Comparison of ENCODE assay signal across 27 cellular contexts in genomic region chr4:82998898-82999297, GRCh38. TPM values are rescaled to one million over a fixed set of nuclear protein-coding genes. Genes with fewer than 3 reads are reported as not detected.
DNase-seq lines count a peak whose midpoint lies in the region; ATAC-seq and TF ChIP-seq lines count a peak whose summit lies in the region.
"Had no signal": no experiment of that assay in that cellular context is flagged by ENCODE, and none has a peak within 500 bp of the region (broad histone marks: within the 10 kb centered on the region; RNA-seq: fewer than 3 reads in every experiment).

No MANE protein-coding gene starts in this region.

- peaks cover 10% of the 10 kb centered on the region for H3K4me1 Mint-ChIP-seq in activated T-helper 2 cell treated with anti-CD3 and anti-CD28 coated beads, Interferon-gamma antibody, Interleukin-2, Interleukin-4, amounts not matched to agents 10 μg/mL and 5 μg/mL and 100 μg/mL, durations not matched to agents 14 hours and 24 hours and 36 hours (ENCODE audit: low read depth)

- peak overlapping the region; percentile 49 for H3K27ac Mint-ChIP-seq in activated T-helper 2 cell treated with anti-CD3 and anti-CD28 coated beads, Interferon-gamma antibody, Interleukin-2, Interleukin-4, amounts not matched to agents 10 μg/mL and 5 μg/mL and 100 μg/mL, durations not matched to agents 14 hours and 24 hours and 36 hours
- H3K27ac Mint-ChIP-seq: activated naive CD4-positive, alpha-beta T cell treated with anti-CD3 and anti-CD28 coated beads, Interleukin-2, amount 50 U/mL, for 24 hours; CD4-positive, alpha-beta T cell; natural killer cell; stimulated activated naive CD8-positive, alpha-beta T cell treated with anti-CD3 and anti-CD28 coated beads, Interleukin-15, Interleukin-2, amounts not matched to agents 100 ng/mL and 50 ng/mL, for 24 hours had no signal

- TF ChIP-seq POLR2A in NB4 (IDR thresholded peaks at IDR 0.05; ENCODE audit: extremely low read depth, insufficient read length) (no peak), gastroesophageal sphincter (IDR thresholded peaks at IDR 0.05) (no peak)

- DNase-seq in NCI-H1417 (lab: John Stamatoyannopoulos, UW) (peak; percentile 13 to 64 (median 39)), NCI-H1417 treated with DMSO at 0.1 percent for 48 hours (lab: John Stamatoyannopoulos, UW) (no peak), DMS79 treated with DMSO at 0.1 percent for 48 hours (lab: John Stamatoyannopoulos, UW) (peak; percentile 80), NB4 (ENCODE audit: low read depth) (peak; percentile 36), Right ventricle myocardium inferior (ENCODE audit: missing footprints) (no peak)
- DNase-seq in activated T-helper 2 cell treated with anti-CD3 and anti-CD28 coated beads, Interferon-gamma antibody, Interleukin-2, Interleukin-4, amounts not matched to agents 10 μg/mL and 5 μg/mL and 100 μg/mL, durations not matched to agents 14 hours and 24 hours and 36 hours (ENCODE audit: low spot score): no peak
- no peak for DNase-seq in activated naive CD4-positive, alpha-beta T cell treated with anti-CD3 and anti-CD28 coated beads, Interleukin-2, amount 50 U/mL, for 16 hours
- DNase-seq: activated CD4-positive, alpha-beta T cell treated with anti-CD3 and anti-CD28 coated beads, Interleukin-2, amount 50 U/mL, for 48 hours; amygdala; CD4-positive, alpha-beta T cell; effector memory CD4-positive, alpha-beta T cell; GM23248; heart left ventricle; Karpas-422; lower lobe of right lung; natural killer cell; NCI-H1436 treated with DMSO at 0.1 percent for 48 hours; NCI-H82; SJCRH30; T-helper 1 cell; uterus had no signal

- no peak overlapping the region for H3K4me3 Mint-ChIP-seq in activated T-helper 2 cell treated with anti-CD3 and anti-CD28 coated beads, Interferon-gamma antibody, Interleukin-2, Interleukin-4, amounts not matched to agents 10 μg/mL and 5 μg/mL and 100 μg/mL, durations not matched to agents 14 hours and 24 hours and 36 hours (ENCODE audit: low read depth)
- H3K4me3 Mint-ChIP-seq: activated naive CD4-positive, alpha-beta T cell treated with anti-CD3 and anti-CD28 coated beads, Interleukin-2, amount 50 U/mL, for 24 hours; CD4-positive, alpha-beta T cell; natural killer cell; stimulated activated naive CD8-positive, alpha-beta T cell treated with anti-CD3 and anti-CD28 coated beads, Interleukin-15, Interleukin-2, amounts not matched to agents 100 ng/mL and 50 ng/mL, for 24 hours had no signal

- intact Hi-C loops in activated T-helper 2 cell treated with anti-CD3 and anti-CD28 coated beads, Interferon-gamma antibody, Interleukin-2, Interleukin-4, amounts not matched to agents 10 μg/mL and 5 μg/mL and 100 μg/mL, durations not matched to agents 14 hours and 24 hours and 36 hours (cut with micrococcal nuclease): no loop called here
- intact Hi-C loops in Right ventricle myocardium inferior (cut with DNase I): no loop called here

- TF ChIP-seq EP300 in gastroesophageal sphincter (IDR thresholded peaks at IDR 0.05): no peak

- no peaks in the 10 kb centered on the region for H3K9me3 Mint-ChIP-seq in activated T-helper 2 cell treated with anti-CD3 and anti-CD28 coated beads, Interferon-gamma antibody, Interleukin-2, Interleukin-4, amounts not matched to agents 10 μg/mL and 5 μg/mL and 100 μg/mL, durations not matched to agents 14 hours and 24 hours and 36 hours
- H3K9me3 Mint-ChIP-seq: activated naive CD4-positive, alpha-beta T cell treated with anti-CD3 and anti-CD28 coated beads, Interleukin-2, amount 50 U/mL, for 24 hours; CD4-positive, alpha-beta T cell; natural killer cell; stimulated activated naive CD8-positive, alpha-beta T cell treated with anti-CD3 and anti-CD28 coated beads, Interleukin-15, Interleukin-2, amounts not matched to agents 100 ng/mL and 50 ng/mL, for 24 hours had no signal

- H3K4me3 ChIP-seq in NB4 (ENCODE audit: low read depth, low read length) (no peak overlapping the region), gastroesophageal sphincter (no peak overlapping the region)
- H3K4me3 ChIP-seq: GM23248, heart left ventricle, lower lobe of right lung, SJCRH30, thoracic aorta, uterus had no signal

- no peaks in the 10 kb centered on the region for H3K9me3 ChIP-seq in gastroesophageal sphincter
- H3K9me3 ChIP-seq: heart left ventricle, lower lobe of right lung, SJCRH30, thoracic aorta, uterus had no signal

- H3K36me3 ChIP-seq in gastroesophageal sphincter: no peaks in the 10 kb centered on the region
- H3K36me3 ChIP-seq: heart left ventricle, lower lobe of right lung, thoracic aorta, uterus had no signal

- ATAC-seq in Right ventricle myocardium inferior: no peak
- ATAC-seq in gastroesophageal sphincter: no peak
- ATAC-seq: activated CD4-positive, CD25-positive, alpha-beta regulatory T cell treated with anti-CD3 and anti-CD28 coated beads, Interleukin-2, amount 50 U/mL, for 24 hours; heart left ventricle; lower lobe of right lung; natural killer cell; Panc1 had no signal

- no peak for TF ChIP-seq CTCF in NB4 (IDR thresholded peaks at IDR 0.05; ENCODE audit: low read depth, low read length)
- TF ChIP-seq CTCF in gastroesophageal sphincter (IDR thresholded peaks at IDR 0.05): no peak

- H3K27ac ChIP-seq in gastroesophageal sphincter: no peak overlapping the region
- H3K27ac ChIP-seq: GM23248, heart left ventricle, lower lobe of right lung, SJCRH30, thoracic aorta, uterus had no signal

- peaks cover 21% of the 10 kb centered on the region for H3K36me3 Mint-ChIP-seq in activated T-helper 2 cell treated with anti-CD3 and anti-CD28 coated beads, Interferon-gamma antibody, Interleukin-2, Interleukin-4, amounts not matched to agents 10 μg/mL and 5 μg/mL and 100 μg/mL, durations not matched to agents 14 hours and 24 hours and 36 hours (ENCODE audit: low read depth)
- H3K36me3 Mint-ChIP-seq: natural killer cell had no signal

- H3K27me3 ChIP-seq in gastroesophageal sphincter: no peaks in the 10 kb centered on the region
- H3K27me3 ChIP-seq: heart left ventricle, SJCRH30, uterus had no signal

- no peaks in the 10 kb centered on the region for H3K27me3 Mint-ChIP-seq in activated T-helper 2 cell treated with anti-CD3 and anti-CD28 coated beads, Interferon-gamma antibody, Interleukin-2, Interleukin-4, amounts not matched to agents 10 μg/mL and 5 μg/mL and 100 μg/mL, durations not matched to agents 14 hours and 24 hours and 36 hours (ENCODE audit: low read depth)
- H3K27me3 Mint-ChIP-seq: activated naive CD4-positive, alpha-beta T cell treated with anti-CD3 and anti-CD28 coated beads, Interleukin-2, amount 50 U/mL, for 24 hours; CD4-positive, alpha-beta T cell; stimulated activated naive CD8-positive, alpha-beta T cell treated with anti-CD3 and anti-CD28 coated beads, Interleukin-15, Interleukin-2, amounts not matched to agents 100 ng/mL and 50 ng/mL, for 24 hours had no signal

- no peaks in the 10 kb centered on the region for H3K4me1 ChIP-seq in gastroesophageal sphincter
- H3K4me1 ChIP-seq: heart left ventricle, lower lobe of right lung, SJCRH30, uterus had no signal

RNA-seq across cellular contexts. Expression of gene LIN54, which starts 11.7 kb away (rescaled TPM):
- 28.0 and 30.6 TPM in 2 replicates for total RNA-seq in activated T-helper 2 cell treated with anti-CD3 and anti-CD28 coated beads, Interferon-gamma antibody, Interleukin-2, Interleukin-4, amounts not matched to agents 10 μg/mL and 5 μg/mL and 100 μg/mL, durations not matched to agents 14 hours and 24 hours and 36 hours
- total RNA-seq in Right ventricle myocardium inferior (7.4 TPM), gastroesophageal sphincter (10 to 100 TPM in 2 of 4 donors, 1 to 10 TPM in 2; 7.8 to 15.3 (median 10.2) TPM)

RNA-seq across cellular contexts. Expression of gene COPS4, which starts 36.1 kb away (rescaled TPM):
- total RNA-seq in activated T-helper 2 cell treated with anti-CD3 and anti-CD28 coated beads, Interferon-gamma antibody, Interleukin-2, Interleukin-4, amounts not matched to agents 10 μg/mL and 5 μg/mL and 100 μg/mL, durations not matched to agents 14 hours and 24 hours and 36 hours: 33.7 and 35.2 TPM in 2 replicates
- total RNA-seq in Right ventricle myocardium inferior (50.4 TPM), gastroesophageal sphincter (10 to 100 TPM; 51.0 to 60.7 (median 55.8) TPM)

Comparison
In these comparisons a context has a peak if more than half of its experiments do, and no peak if none do; other contexts are left out.
1. DNase-seq: peak in NCI-H1417 (3 of 3), DMS79 treated with DMSO at 0.1 percent for 48 hours (single experiment) and NB4 (single experiment); none in NCI-H1417 treated with DMSO at 0.1 percent for 48 hours (single experiment), activated T-helper 2 cell treated with anti-CD3 and anti-CD28 coated beads, Interferon-gamma antibody, Interleukin-2, Interleukin-4, amounts not matched to agents 10 μg/mL and 5 μg/mL and 100 μg/mL, durations not matched to agents 14 hours and 24 hours and 36 hours (single experiment), Right ventricle myocardium inferior (single experiment) and activated naive CD4-positive, alpha-beta T cell treated with anti-CD3 and anti-CD28 coated beads, Interleukin-2, amount 50 U/mL, for 16 hours (single experiment).